In genomic region chr1:225567789-225568188, GRCh38 we compare ENCODE assay signal across 12 cellular contexts.
DNase-seq lines count a peak whose midpoint lies in the region; ATAC-seq and TF ChIP-seq lines count a peak whose summit lies in the region.
"Had no signal": no experiment of that assay in that cellular context is flagged by ENCODE, and none has a peak within 500 bp of the region (broad histone marks: within the 10 kb centered on the region; RNA-seq: fewer than 3 reads in every experiment).

No MANE protein-coding gene starts in this region.

- H3K4me1 ChIP-seq in osteoblast (ENCODE audit: insufficient read depth, low read length) (peaks cover 30% of the 10 kb centered on the region), esophagus squamous epithelium (no peaks in the 10 kb centered on the region)

- H3K9me3 ChIP-seq in osteoblast (ENCODE audit: low read depth, low read length) (no peaks in the 10 kb centered on the region), esophagus squamous epithelium (no peaks in the 10 kb centered on the region)
- H3K9me3 ChIP-seq: thoracic aorta had no signal

- H2AFZ ChIP-seq in osteoblast (ENCODE audit: low read length) = no peak overlapping the region
- H2AFZ ChIP-seq: GM23248 had no signal

- H3K4me2 ChIP-seq in osteoblast (ENCODE audit: insufficient read depth, low read length) = no peak overlapping the region

- H3K4me3 ChIP-seq in dorsolateral prefrontal cortex = no peak overlapping the region
- no peak overlapping the region for H3K4me3 ChIP-seq in osteoblast (ENCODE audit: insufficient read depth, low read length)
- no peak overlapping the region for H3K4me3 ChIP-seq in esophagus squamous epithelium
- H3K4me3 ChIP-seq: GM23248, thoracic aorta had no signal

- no peak for DNase-seq in GM13977 (ENCODE audit: low spot score)
- DNase-seq in NCI-H226 = peak; percentile 1
- no peak for DNase-seq in dorsolateral prefrontal cortex
- no peak for DNase-seq in osteoblast (ENCODE audit: insufficient read length, low spot score, missing footprints)
- DNase-seq in iPS-NIHi11 (ENCODE audit: low spot score) = no peak
- no peak for DNase-seq in esophagus squamous epithelium (lab: John Stamatoyannopoulos, UW)
- no peak for DNase-seq in activated T-cell treated with anti-CD3 and anti-CD28 coated beads for 4 hours
- DNase-seq: GM23248, MM.1S, T-helper 17 cell had no signal

- H4K20me1 ChIP-seq in osteoblast (ENCODE audit: insufficient read depth, low read length) = peaks cover 75% of the 10 kb centered on the region

- intact Hi-C loops in dorsolateral prefrontal cortex (cut with DNase I) = no loop called here
- intact Hi-C loops in esophagus squamous epithelium (cut with DNase I) = no loop called here

- no peak for ATAC-seq in HG02759 (IDR thresholded peaks at IDR 0.05; ENCODE audit: unreplicated experiment)
- ATAC-seq: T-helper 17 cell had no signal

- H3K36me3 ChIP-seq in osteoblast (ENCODE audit: insufficient read depth, low read length) (peaks cover 20% of the 10 kb centered on the region), esophagus squamous epithelium (peaks cover 0 to 3% (median 0%) of the 10 kb centered on the region in 3 donors)
- H3K36me3 ChIP-seq: thoracic aorta had no signal

- H3K27me3 ChIP-seq in dorsolateral prefrontal cortex (no peaks in the 10 kb centered on the region), osteoblast (ENCODE audit: insufficient read depth, low read length) (no peaks in the 10 kb centered on the region), esophagus squamous epithelium (no peaks in the 10 kb centered on the region)

- in situ Hi-C loops in GM13977 (cut with MboI; ENCODE audit: low pct_unique_long_range_greater_than_20kb, low sequenced_read_pairs, unreplicated experiment) = no loop called here

- H3K27ac ChIP-seq in dorsolateral prefrontal cortex = no peak overlapping the region
- H3K27ac ChIP-seq in osteoblast (ENCODE audit: low read depth, low read length) = no peak overlapping the region
- H3K27ac ChIP-seq in esophagus squamous epithelium = no peak overlapping the region
- H3K27ac ChIP-seq: GM23248, thoracic aorta had no signal

- WGBS in esophagus squamous epithelium, 2 donors = 76 to 78% methylated on average over 2 of the region's 2 CpGs

- peak; percentile 9 for TF ChIP-seq CTCF in GM13977 (IDR thresholded peaks at IDR 0.05; ENCODE audit: extremely low read depth, insufficient read depth, missing control alignments)
- peak in 39 of 56 donors; percentile 6 to 59 (median 34) for TF ChIP-seq CTCF in dorsolateral prefrontal cortex (IDR thresholded peaks at IDR 0.05 in 54 of 56, conservative IDR thresholded peaks at IDR 0.05 in 2 of 56; ENCODE audit: low read depth in 1 of 56, partially characterized antibody in 56 of 56)
- TF ChIP-seq CTCF in osteoblast (IDR thresholded peaks at IDR 0.05; ENCODE audit: extremely low read depth, low read depth, low read length) = peak; percentile 14
- peak in 1 of 6 experiments; percentile 4 for TF ChIP-seq CTCF in esophagus squamous epithelium (IDR thresholded peaks at IDR 0.05)

- TF ChIP-seq POLR2A in esophagus squamous epithelium (IDR thresholded peaks at IDR 0.05) = no peak

- peaks cover 85% of the 10 kb centered on the region for H3K79me2 ChIP-seq in osteoblast (ENCODE audit: insufficient read depth, low read length)
